In genomic region chr12:26936559-26937442, GRCh38 we compare ENCODE assay signal across 1 cellular context.
TF ChIP-seq lines count a peak whose summit lies in the region.

No MANE protein-coding gene starts in this region.

TF ChIP-seq in endothelial cell of umbilical vein, 7 proteins besides CTCF, POLR2A, EP300 and RAD21 (continued from another document):
- no peak for TF ChIP-seq MAX (IDR thresholded peaks at IDR 0.05; ENCODE audit: insufficient read depth, insufficient read length)
